Comparison of ENCODE assay signal across 1 cellular context in genomic region chr10:114995468-114995867, GRCh38.
TF ChIP-seq lines count a peak whose summit lies in the region.

No MANE protein-coding gene starts in this region.

TF ChIP-seq in IMR-90, 13 proteins besides CTCF, POLR2A, EP300 and RAD21:
- TF ChIP-seq RCOR1 (IDR thresholded peaks at IDR 0.05; ENCODE audit: insufficient replicate concordance, low read length) (no peak), MAZ (IDR thresholded peaks at IDR 0.05; ENCODE audit: borderline replicate concordance, low read depth, low read length) (no peak), MAFK (IDR thresholded peaks at IDR 0.05; ENCODE audit: low read depth, low read length) (no peak), NFE2L2 (IDR thresholded peaks at IDR 0.05; ENCODE audit: low read depth, low read length) (no peak), BHLHE40 (IDR thresholded peaks at IDR 0.05; ENCODE audit: low read depth, low read length) (no peak), SMC3 (IDR thresholded peaks at IDR 0.05; ENCODE audit: low read depth, low read length) (no peak), USF2 (IDR thresholded peaks at IDR 0.05; ENCODE audit: low read depth, low read length) (no peak), FOS (IDR thresholded peaks at IDR 0.05; ENCODE audit: low read depth, low read length) (no peak), CHD1 (IDR thresholded peaks at IDR 0.05; ENCODE audit: low read depth, low read length) (no peak), MXI1 (IDR thresholded peaks at IDR 0.05; ENCODE audit: borderline replicate concordance, low read depth, low read length) (no peak), CEBPB (IDR thresholded peaks at IDR 0.05; ENCODE audit: low read depth, low read length) (no peak), RFX5 (IDR thresholded peaks at IDR 0.05; ENCODE audit: low read depth, low read length) (no peak), ELK1 (IDR thresholded peaks at IDR 0.05; ENCODE audit: borderline replicate concordance, low read depth, low read length) (no peak)
TF ChIP-seq in IMR-90: peak in this region for 0.
